1 cellular context compared by ENCODE assay signal in the genomic region with DNA sequence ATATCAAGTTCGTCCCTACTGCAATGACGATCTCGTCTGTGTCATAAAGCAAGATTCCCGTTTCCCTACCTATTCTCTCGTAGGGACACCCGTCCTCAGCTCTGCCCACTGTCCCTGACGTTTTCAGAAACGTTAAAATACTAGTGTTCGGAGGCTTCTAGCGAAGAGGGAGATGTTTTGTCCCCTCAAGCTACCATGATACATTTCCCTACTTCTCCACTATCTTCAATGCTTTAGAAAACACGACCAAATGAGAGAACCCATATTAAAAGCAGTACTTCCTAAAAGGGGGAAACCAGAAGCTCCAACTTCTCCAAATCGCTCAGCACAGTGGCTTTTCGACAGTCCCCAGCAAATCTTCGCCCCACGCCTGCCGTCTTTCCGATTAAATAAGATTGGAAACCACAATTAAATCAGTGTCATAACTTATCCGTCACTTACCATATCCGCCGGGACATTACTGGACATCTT.
TF ChIP-seq lines count a peak whose summit lies in the region.

No MANE protein-coding gene starts in this region.

TF ChIP-seq in liver, 16 proteins besides CTCF, POLR2A, EP300 and RAD21 (continued from another document):
- TF ChIP-seq, protein P1, sequence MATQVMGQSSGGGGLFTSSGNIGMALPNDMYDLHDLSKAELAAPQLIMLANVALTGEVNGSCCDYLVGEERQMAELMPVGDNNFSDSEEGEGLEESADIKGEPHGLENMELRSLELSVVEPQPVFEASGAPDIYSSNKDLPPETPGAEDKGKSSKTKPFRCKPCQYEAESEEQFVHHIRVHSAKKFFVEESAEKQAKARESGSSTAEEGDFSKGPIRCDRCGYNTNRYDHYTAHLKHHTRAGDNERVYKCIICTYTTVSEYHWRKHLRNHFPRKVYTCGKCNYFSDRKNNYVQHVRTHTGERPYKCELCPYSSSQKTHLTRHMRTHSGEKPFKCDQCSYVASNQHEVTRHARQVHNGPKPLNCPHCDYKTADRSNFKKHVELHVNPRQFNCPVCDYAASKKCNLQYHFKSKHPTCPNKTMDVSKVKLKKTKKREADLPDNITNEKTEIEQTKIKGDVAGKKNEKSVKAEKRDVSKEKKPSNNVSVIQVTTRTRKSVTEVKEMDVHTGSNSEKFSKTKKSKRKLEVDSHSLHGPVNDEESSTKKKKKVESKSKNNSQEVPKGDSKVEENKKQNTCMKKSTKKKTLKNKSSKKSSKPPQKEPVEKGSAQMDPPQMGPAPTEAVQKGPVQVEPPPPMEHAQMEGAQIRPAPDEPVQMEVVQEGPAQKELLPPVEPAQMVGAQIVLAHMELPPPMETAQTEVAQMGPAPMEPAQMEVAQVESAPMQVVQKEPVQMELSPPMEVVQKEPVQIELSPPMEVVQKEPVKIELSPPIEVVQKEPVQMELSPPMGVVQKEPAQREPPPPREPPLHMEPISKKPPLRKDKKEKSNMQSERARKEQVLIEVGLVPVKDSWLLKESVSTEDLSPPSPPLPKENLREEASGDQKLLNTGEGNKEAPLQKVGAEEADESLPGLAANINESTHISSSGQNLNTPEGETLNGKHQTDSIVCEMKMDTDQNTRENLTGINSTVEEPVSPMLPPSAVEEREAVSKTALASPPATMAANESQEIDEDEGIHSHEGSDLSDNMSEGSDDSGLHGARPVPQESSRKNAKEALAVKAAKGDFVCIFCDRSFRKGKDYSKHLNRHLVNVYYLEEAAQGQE (IDR thresholded peaks at IDR 0.05), result peak; percentile 0
- TF ChIP-seq TAF1 (conservative IDR thresholded peaks at IDR 0.05), result peak; percentile 15
- peak; percentile 31 for TF ChIP-seq YY1 (IDR thresholded peaks at IDR 0.05)
